30 cellular contexts compared by ENCODE assay signal in the genomic region with DNA sequence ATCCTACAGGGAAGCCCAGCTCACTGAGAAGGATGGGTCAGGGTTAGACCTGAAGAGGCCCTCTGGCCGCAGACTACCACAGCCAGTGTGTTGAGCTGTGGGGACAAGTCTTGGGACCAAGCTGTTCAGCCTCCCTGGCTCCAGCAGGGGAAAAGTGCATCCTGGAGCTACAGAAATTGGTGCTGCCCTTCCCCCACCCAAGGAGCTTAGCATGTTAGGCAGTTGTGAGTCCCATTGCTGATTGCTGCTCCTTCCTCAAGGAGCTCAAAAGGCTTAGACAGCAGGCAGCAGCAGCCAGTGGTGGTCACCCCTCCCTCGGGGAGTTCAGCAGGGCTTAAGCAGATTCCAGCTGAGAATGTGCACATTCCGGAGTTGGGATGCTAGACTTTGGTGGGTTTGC.
"Had no signal": no experiment of that assay in that cellular context is flagged by ENCODE, and none has a peak within 500 bp of the region (broad histone marks: within the 10 kb centered on the region; RNA-seq: fewer than 3 reads in every experiment).

No MANE protein-coding gene starts in this region.

- H3K79me2 ChIP-seq: parathyroid adenoma had no signal

- H3K27ac ChIP-seq: left ventricle myocardium inferior, parathyroid adenoma, psoas muscle, right atrium auricular region, suprapubic skin, tibial artery, upper lobe of right lung had no signal

- H3K4me1 ChIP-seq: left ventricle myocardium inferior, parathyroid adenoma, psoas muscle, right atrium auricular region, suprapubic skin, tibial artery, upper lobe of right lung had no signal

- DNase-seq: activated CD4-positive, alpha-beta T cell treated with anti-CD3 and anti-CD28 coated beads, Interleukin-2, amount 50 U/mL, for 1 hour; activated CD8-positive, alpha-beta T cell treated with anti-CD3 and anti-CD28 coated beads for 36 hours; activated gamma-delta T cell treated with Interleukin-2 at 50 U/mL for 16 hours; activated naive CD8-positive, alpha-beta T cell treated with anti-CD3 and anti-CD28 coated beads, Interleukin-2, amount 50 U/mL, for 24 hours; activated T-cell treated with anti-CD3 and anti-CD28 coated beads, Interleukin-2, amount 50 U/mL, for 4 hours; amygdala; caudate nucleus; cortex of kidney; foreskin fibroblast; head of caudate nucleus; hypothalamus; left ventricle myocardium inferior; naive thymus-derived CD4-positive, alpha-beta T cell; occipital lobe; psoas muscle; stimulated activated CD4-positive, alpha-beta T cell treated with anti-CD3 and anti-CD28 coated beads, Interleukin-15, amount 100 ng/mL, for 24 hours; stimulated activated CD4-positive, alpha-beta T cell treated with anti-CD3 and anti-CD28 coated beads, Interleukin-2, amount 100 ng/mL, for 24 hours; stimulated activated naive B cell treated with anti-CD40 and anti-IgM and Interleukin-4, amounts not matched to agents 10 μg/mL and 1 μg/mL and 100 μg/mL, for 72 hours; T-helper 1 cell; tibial artery; upper lobe of right lung had no signal

- H3K9me3 ChIP-seq: suprapubic skin, upper lobe of right lung had no signal

- H3K36me3 ChIP-seq: left ventricle myocardium inferior, right atrium auricular region, suprapubic skin, tibial artery, upper lobe of right lung had no signal

- H3K27me3 ChIP-seq: right atrium auricular region, suprapubic skin, tibial artery, upper lobe of right lung had no signal

- H3K4me1 Mint-ChIP-seq: activated naive CD4-positive, alpha-beta T cell treated with anti-CD3 and anti-CD28 coated beads, Interleukin-2, amount 50 U/mL, for 24 hours; activated naive CD8-positive, alpha-beta T cell treated with anti-CD3 and anti-CD28 coated beads, Interleukin-2, amount 50 U/mL, for 24 hours; activated T-helper 17 cell treated with anti-CD3 and anti-CD28 coated beads, Interleukin-2, amount 50 U/mL, for 72 hours; naive thymus-derived CD4-positive, alpha-beta T cell; stimulated activated naive B cell treated with anti-CD40 and anti-IgM and Interleukin-4, amounts not matched to agents 10 μg/mL and 1 μg/mL and 100 μg/mL, for 72 hours had no signal

- H3K4me3 ChIP-seq: left ventricle myocardium inferior, lung, psoas muscle, right atrium auricular region, suprapubic skin, tibial artery, upper lobe of right lung had no signal

- H3K27ac Mint-ChIP-seq: activated CD8-positive, alpha-beta T cell treated with anti-CD3 and anti-CD28 coated beads for 36 hours; activated naive CD4-positive, alpha-beta T cell treated with anti-CD3 and anti-CD28 coated beads, Interleukin-2, amount 50 U/mL, for 24 hours; activated naive CD8-positive, alpha-beta T cell treated with anti-CD3 and anti-CD28 coated beads, Interleukin-2, amount 50 U/mL, for 24 hours; activated T-helper 17 cell treated with anti-CD3 and anti-CD28 coated beads, Interleukin-2, amount 50 U/mL, for 72 hours; naive thymus-derived CD4-positive, alpha-beta T cell; stimulated activated naive B cell treated with anti-CD40 and anti-IgM and Interleukin-4, amounts not matched to agents 10 μg/mL and 1 μg/mL and 100 μg/mL, for 72 hours; T-helper 2 cell treated with Interferon-gamma antibody and Interleukin-4, amounts not matched to agents 5 μg/mL and 100 μg/mL, for 36 hours had no signal

- ATAC-seq: activated CD4-positive, CD25-positive, alpha-beta regulatory T cell treated with anti-CD3 and anti-CD28 coated beads, Interleukin-2, amount 50 U/mL, for 24 hours; activated CD8-positive, alpha-beta T cell treated with anti-CD3 and anti-CD28 coated beads for 36 hours; activated naive CD8-positive, alpha-beta T cell treated with anti-CD3 and anti-CD28 coated beads, Interleukin-2, amount 50 U/mL, for 24 hours; activated T-cell treated with anti-CD3 and anti-CD28 coated beads, Interleukin-2, amount 50 U/mL, for 4 hours; activated T-helper 17 cell treated with anti-CD3 and anti-CD28 coated beads, Interleukin-2, amount 50 U/mL, for 72 hours; esophagus mucosa; naive thymus-derived CD4-positive, alpha-beta T cell; psoas muscle; stimulated activated naive B cell treated with anti-CD40 and anti-IgM and Interleukin-4, amounts not matched to agents 10 μg/mL and 1 μg/mL and 100 μg/mL, for 72 hours; upper lobe of right lung had no signal

- H3K36me3 Mint-ChIP-seq: stimulated activated naive B cell treated with anti-CD40 and anti-IgM and Interleukin-4, amounts not matched to agents 10 μg/mL and 1 μg/mL and 100 μg/mL, for 72 hours had no signal

- H2AFZ ChIP-seq: parathyroid adenoma had no signal

- H3K9ac ChIP-seq: parathyroid adenoma had no signal

- H3K4me3 Mint-ChIP-seq: activated CD8-positive, alpha-beta T cell treated with anti-CD3 and anti-CD28 coated beads for 36 hours; activated naive CD4-positive, alpha-beta T cell treated with anti-CD3 and anti-CD28 coated beads, Interleukin-2, amount 50 U/mL, for 24 hours; activated naive CD8-positive, alpha-beta T cell treated with anti-CD3 and anti-CD28 coated beads, Interleukin-2, amount 50 U/mL, for 24 hours; activated T-cell treated with anti-CD3 and anti-CD28 coated beads, Interleukin-2, amount 50 U/mL, for 4 hours; activated T-helper 17 cell treated with anti-CD3 and anti-CD28 coated beads, Interleukin-2, amount 50 U/mL, for 72 hours; naive thymus-derived CD4-positive, alpha-beta T cell; stimulated activated naive B cell treated with anti-CD40 and anti-IgM and Interleukin-4, amounts not matched to agents 10 μg/mL and 1 μg/mL and 100 μg/mL, for 72 hours; T-helper 2 cell treated with Interferon-gamma antibody and Interleukin-4, amounts not matched to agents 5 μg/mL and 100 μg/mL, for 36 hours had no signal
